1 cellular context compared by ENCODE assay signal in the genomic region with DNA sequence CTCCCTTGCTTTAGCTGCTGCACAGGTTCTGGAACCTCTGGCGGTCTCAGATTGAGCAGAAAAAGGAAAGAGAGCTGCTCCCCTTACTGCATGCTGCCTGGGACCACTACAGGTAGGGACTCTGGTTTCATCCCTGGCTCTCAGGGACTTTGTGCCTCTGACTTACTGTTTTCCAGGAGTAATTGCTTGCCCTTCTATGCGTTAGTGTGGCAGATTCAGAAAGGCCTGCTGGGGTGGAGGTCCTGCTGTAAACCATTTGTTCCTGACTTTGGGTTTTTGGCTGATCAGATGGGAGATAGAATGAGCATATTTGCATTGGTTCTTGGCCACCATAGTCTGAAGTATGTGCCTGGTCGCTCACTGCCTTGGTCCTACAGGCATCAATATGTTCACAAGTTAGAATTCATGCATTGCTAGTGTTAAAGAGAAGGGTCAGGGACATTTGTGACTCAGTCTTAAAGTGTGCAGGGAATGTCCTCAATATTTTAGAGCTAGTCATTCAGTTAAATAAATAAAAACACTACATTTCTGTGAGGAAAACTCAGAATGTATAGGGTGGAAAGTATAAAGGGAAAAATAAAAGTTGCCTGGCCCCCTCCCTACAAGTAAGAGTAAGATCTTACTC.
TF ChIP-seq lines count a peak whose summit lies in the region.

No MANE protein-coding gene starts in this region.

TF ChIP-seq in K562, 482 proteins besides CTCF, POLR2A, EP300 and RAD21 (continued from another document):
- TF ChIP-seq, protein P1, sequence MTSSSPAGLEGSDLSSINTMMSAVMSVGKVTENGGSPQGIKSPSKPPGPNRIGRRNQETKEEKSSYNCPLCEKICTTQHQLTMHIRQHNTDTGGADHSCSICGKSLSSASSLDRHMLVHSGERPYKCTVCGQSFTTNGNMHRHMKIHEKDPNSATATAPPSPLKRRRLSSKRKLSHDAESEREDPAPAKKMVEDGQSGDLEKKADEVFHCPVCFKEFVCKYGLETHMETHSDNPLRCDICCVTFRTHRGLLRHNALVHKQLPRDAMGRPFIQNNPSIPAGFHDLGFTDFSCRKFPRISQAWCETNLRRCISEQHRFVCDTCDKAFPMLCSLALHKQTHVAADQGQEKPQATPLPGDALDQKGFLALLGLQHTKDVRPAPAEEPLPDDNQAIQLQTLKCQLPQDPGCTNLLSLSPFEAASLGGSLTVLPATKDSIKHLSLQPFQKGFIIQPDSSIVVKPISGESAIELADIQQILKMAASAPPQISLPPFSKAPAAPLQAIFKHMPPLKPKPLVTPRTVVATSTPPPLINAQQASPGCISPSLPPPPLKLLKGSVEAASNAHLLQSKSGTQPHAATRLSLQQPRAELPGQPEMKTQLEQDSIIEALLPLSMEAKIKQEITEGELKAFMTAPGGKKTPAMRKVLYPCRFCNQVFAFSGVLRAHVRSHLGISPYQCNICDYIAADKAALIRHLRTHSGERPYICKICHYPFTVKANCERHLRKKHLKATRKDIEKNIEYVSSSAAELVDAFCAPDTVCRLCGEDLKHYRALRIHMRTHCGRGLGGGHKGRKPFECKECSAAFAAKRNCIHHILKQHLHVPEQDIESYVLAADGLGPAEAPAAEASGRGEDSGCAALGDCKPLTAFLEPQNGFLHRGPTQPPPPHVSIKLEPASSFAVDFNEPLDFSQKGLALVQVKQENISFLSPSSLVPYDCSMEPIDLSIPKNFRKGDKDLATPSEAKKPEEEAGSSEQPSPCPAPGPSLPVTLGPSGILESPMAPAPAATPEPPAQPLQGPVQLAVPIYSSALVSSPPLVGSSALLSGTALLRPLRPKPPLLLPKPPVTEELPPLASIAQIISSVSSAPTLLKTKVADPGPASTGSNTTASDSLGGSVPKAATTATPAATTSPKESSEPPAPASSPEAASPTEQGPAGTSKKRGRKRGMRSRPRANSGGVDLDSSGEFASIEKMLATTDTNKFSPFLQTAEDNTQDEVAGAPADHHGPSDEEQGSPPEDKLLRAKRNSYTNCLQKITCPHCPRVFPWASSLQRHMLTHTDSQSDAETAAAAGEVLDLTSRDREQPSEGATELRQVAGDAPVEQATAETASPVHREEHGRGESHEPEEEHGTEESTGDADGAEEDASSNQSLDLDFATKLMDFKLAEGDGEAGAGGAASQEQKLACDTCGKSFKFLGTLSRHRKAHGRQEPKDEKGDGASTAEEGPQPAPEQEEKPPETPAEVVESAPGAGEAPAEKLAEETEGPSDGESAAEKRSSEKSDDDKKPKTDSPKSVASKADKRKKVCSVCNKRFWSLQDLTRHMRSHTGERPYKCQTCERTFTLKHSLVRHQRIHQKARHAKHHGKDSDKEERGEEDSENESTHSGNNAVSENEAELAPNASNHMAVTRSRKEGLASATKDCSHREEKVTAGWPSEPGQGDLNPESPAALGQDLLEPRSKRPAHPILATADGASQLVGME (CRISPR knock-in tag; IDR thresholded peaks at IDR 0.05) = no peak
- TF ChIP-seq ATF1 (CRISPR knock-in tag; IDR thresholded peaks at IDR 0.05) (no peak), ATF1 (tag; IDR thresholded peaks at IDR 0.05) (no peak), SNIP1 (IDR thresholded peaks at IDR 0.05; ENCODE audit: low read depth) (no peak), ATF7 (IDR thresholded peaks at IDR 0.05) (no peak), CBX8 (IDR thresholded peaks at IDR 0.05; ENCODE audit: borderline replicate concordance, extremely low read depth, low read depth, low read length, poor library complexity, severe bottlenecking) (no peak), POLR2AphosphoS5 (IDR thresholded peaks at IDR 0.05; ENCODE audit: control insufficient read depth, insufficient read depth, low read depth, low read length) (no peak), ZBED1 (IDR thresholded peaks at IDR 0.05) (no peak), ZNF507 (tag; conservative IDR thresholded peaks at IDR 0.05) (no peak), POLR3A (IDR thresholded peaks at IDR 0.05; ENCODE audit: borderline replicate concordance, extremely low read depth, insufficient read depth, insufficient read length) (no peak)
- TF ChIP-seq, protein P2, sequence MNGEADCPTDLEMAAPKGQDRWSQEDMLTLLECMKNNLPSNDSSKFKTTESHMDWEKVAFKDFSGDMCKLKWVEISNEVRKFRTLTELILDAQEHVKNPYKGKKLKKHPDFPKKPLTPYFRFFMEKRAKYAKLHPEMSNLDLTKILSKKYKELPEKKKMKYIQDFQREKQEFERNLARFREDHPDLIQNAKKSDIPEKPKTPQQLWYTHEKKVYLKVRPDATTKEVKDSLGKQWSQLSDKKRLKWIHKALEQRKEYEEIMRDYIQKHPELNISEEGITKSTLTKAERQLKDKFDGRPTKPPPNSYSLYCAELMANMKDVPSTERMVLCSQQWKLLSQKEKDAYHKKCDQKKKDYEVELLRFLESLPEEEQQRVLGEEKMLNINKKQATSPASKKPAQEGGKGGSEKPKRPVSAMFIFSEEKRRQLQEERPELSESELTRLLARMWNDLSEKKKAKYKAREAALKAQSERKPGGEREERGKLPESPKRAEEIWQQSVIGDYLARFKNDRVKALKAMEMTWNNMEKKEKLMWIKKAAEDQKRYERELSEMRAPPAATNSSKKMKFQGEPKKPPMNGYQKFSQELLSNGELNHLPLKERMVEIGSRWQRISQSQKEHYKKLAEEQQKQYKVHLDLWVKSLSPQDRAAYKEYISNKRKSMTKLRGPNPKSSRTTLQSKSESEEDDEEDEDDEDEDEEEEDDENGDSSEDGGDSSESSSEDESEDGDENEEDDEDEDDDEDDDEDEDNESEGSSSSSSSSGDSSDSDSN (IDR thresholded peaks at IDR 0.05; ENCODE audit: borderline replicate concordance in 1 of 2, low read depth in 2 of 2, low read length in 2 of 2) = no peak
- TF ChIP-seq, protein P3, sequence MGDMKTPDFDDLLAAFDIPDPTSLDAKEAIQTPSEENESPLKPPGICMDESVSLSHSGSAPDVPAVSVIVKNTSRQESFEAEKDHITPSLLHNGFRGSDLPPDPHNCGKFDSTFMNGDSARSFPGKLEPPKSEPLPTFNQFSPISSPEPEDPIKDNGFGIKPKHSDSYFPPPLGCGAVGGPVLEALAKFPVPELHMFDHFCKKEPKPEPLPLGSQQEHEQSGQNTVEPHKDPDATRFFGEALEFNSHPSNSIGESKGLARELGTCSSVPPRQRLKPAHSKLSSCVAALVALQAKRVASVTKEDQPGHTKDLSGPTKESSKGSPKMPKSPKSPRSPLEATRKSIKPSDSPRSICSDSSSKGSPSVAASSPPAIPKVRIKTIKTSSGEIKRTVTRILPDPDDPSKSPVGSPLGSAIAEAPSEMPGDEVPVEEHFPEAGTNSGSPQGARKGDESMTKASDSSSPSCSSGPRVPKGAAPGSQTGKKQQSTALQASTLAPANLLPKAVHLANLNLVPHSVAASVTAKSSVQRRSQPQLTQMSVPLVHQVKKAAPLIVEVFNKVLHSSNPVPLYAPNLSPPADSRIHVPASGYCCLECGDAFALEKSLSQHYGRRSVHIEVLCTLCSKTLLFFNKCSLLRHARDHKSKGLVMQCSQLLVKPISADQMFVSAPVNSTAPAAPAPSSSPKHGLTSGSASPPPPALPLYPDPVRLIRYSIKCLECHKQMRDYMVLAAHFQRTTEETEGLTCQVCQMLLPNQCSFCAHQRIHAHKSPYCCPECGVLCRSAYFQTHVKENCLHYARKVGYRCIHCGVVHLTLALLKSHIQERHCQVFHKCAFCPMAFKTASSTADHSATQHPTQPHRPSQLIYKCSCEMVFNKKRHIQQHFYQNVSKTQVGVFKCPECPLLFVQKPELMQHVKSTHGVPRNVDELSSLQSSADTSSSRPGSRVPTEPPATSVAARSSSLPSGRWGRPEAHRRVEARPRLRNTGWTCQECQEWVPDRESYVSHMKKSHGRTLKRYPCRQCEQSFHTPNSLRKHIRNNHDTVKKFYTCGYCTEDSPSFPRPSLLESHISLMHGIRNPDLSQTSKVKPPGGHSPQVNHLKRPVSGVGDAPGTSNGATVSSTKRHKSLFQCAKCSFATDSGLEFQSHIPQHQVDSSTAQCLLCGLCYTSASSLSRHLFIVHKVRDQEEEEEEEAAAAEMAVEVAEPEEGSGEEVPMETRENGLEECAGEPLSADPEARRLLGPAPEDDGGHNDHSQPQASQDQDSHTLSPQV (IDR thresholded peaks at IDR 0.05) = no peak
TF ChIP-seq in K562: peak in this region for 0.
